Comparison of ENCODE assay signal across 19 cellular contexts in genomic region chr12:11377420-11377819, GRCh38. TPM values are rescaled to one million over a fixed set of nuclear protein-coding genes. Genes with fewer than 3 reads are reported as not detected.
"Had no signal": no experiment of that assay in that cellular context is flagged by ENCODE, and none has a peak within 500 bp of the region (broad histone marks: within the 10 kb centered on the region; RNA-seq: fewer than 3 reads in every experiment).

No MANE protein-coding gene starts in this region.

RNA-seq across cellular contexts. Expression of gene PRB2, which starts 17.9 kb away (rescaled TPM):
- total RNA-seq: activated naive CD4-positive, alpha-beta T cell treated with anti-CD3 and anti-CD28 coated beads for 36 hours; activated naive CD4-positive, alpha-beta T cell treated with anti-CD3 and anti-CD28 coated beads, Interleukin-2, amount 50 U/mL, for 72 hours; activated naive CD8-positive, alpha-beta T cell treated with anti-CD3 and anti-CD28 coated beads for 36 hours; activated naive CD8-positive, alpha-beta T cell treated with anti-CD3 and anti-CD28 coated beads, Interleukin-2, amount 10 ng/mL, durations not matched to agents 7 days and 5 days; activated T-cell treated with anti-CD3 and anti-CD28 coated beads, Interleukin-2, amount 50 U/mL, for 4 hours; activated T-cell treated with anti-CD3 and anti-CD28 coated beads, Interleukin-2, amount 50 U/mL, for 72 hours; activated T-helper 1 cell treated with anti-CD3 and anti-CD28 coated beads, Interleukin-12 subunit alpha, Interleukin-12 subunit beta, Interleukin-2, Interleukin-4 antibody, amounts not matched to agents 30 ng/mL and 10 ng/mL and 1 ng/mL, durations not matched to agents 14 hours and 24 hours and 36 hours; activated T-helper 17 cell treated with anti-CD3 and anti-CD28 coated beads, Interleukin-2, amount 50 U/mL, for 72 hours; activated T-helper 2 cell treated with anti-CD3 and anti-CD28 coated beads, Interferon-gamma antibody, Interleukin-2, Interleukin-4, amounts not matched to agents 10 μg/mL and 5 μg/mL and 100 μg/mL, durations not matched to agents 14 hours and 24 hours and 36 hours; adrenal gland; aorta; ascending aorta; astrocyte; body of pancreas; breast epithelium; bronchial epithelial cell; cardiac muscle cell; cardiac septum; cerebellum had no signal
